ENCODE assay signal across 15 cellular contexts in the genomic region with DNA sequence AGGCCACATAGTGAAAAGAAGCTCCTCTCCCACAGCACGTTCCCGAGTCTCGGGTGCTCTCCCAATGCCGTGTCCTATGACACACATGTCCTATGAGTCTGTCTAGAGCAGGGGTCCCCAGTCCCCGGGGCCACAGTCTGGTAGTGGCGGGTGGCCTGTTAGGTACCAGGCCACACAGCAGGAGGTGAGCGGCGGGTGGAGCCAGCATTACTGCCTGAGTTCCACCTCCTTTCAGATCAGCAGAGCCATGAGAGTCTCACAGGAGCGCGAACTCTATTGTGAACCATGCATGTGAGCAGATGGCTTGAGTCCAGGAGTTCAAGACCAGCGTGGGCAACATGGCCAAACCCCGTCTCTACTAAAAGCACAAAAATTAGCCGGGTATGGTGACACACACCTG.
A peak's percentile ranks its signal among the peaks of the same experiment; 100 is the strongest.
DNase-seq lines count a peak whose midpoint lies in the region; ATAC-seq, FAIRE-seq and TF ChIP-seq lines count a peak whose summit lies in the region.
"Had no signal": no experiment of that assay in that cellular context is flagged by ENCODE, and none has a peak within 500 bp of the region (broad histone marks: within the 10 kb centered on the region; RNA-seq: fewer than 3 reads in every experiment).

No MANE protein-coding gene starts in this region.

- no peaks in the 10 kb centered on the region for H3K9me3 ChIP-seq in right atrium auricular region

- H3K36me3 ChIP-seq in right atrium auricular region: no peaks in the 10 kb centered on the region

- H3K27me3 ChIP-seq in right atrium auricular region: no peaks in the 10 kb centered on the region

- intact Hi-C loops in left cardiac atrium (cut with DNase I): no loop called here

- no peak for FAIRE-seq in HTR-8/SVneo (lab: Jason Lieb, UNC)
- FAIRE-seq: GM19239 had no signal

- no peak for TF ChIP-seq CTCF in right atrium auricular region (IDR thresholded peaks at IDR 0.05)

- peak; percentile 30 for DNase-seq in NCI-H2029 (lab: John Stamatoyannopoulos, UW)
- DNase-seq in NCI-H2029 treated with DMSO at 0.1 percent for 48 hours (lab: John Stamatoyannopoulos, UW): no peak
- peak; percentile 36 for DNase-seq in right atrium auricular region (ENCODE audit: low spot score)
- no peak for DNase-seq in left cardiac atrium
- DNase-seq in mesenteric fat pad (ENCODE audit: low spot score): peak; percentile 78
- DNase-seq in HTR-8/SVneo (ENCODE audit: insufficient read length, low spot score): no peak
- no peak for DNase-seq in germinal center (ENCODE audit: low spot score)
- DNase-seq: DMS 273 treated with DMSO at 0.1 percent for 48 hours, GDM1, H9, KG1, NCI-H187, NCI-H2171, NCI-H774 had no signal

- H3K4me3 ChIP-seq in right atrium auricular region: no peak overlapping the region

- H3K27ac ChIP-seq in right atrium auricular region: no peak overlapping the region

- ATAC-seq in left cardiac atrium: no peak

- H3K4me1 ChIP-seq in right atrium auricular region: peaks cover 0 to 28% of the 10 kb centered on the region in 2 donors

Comparison
In these comparisons a context has a peak if more than half of its experiments do, and no peak if none do; other contexts are left out.
1. DNase-seq: peak in NCI-H2029 (single experiment), right atrium auricular region (single experiment) and mesenteric fat pad (single experiment); none in NCI-H2029 treated with DMSO at 0.1 percent for 48 hours (single experiment), left cardiac atrium (single experiment), HTR-8/SVneo (single experiment) and germinal center (single experiment).